In genomic region chr7:72982093-72982492, GRCh38 we compare ENCODE assay signal across 2 cellular contexts. TPM values are rescaled to one million over a fixed set of nuclear protein-coding genes. Genes with fewer than 3 reads are reported as not detected.
"Had no signal": no experiment of that assay in that cellular context is flagged by ENCODE, and none has a peak within 500 bp of the region (broad histone marks: within the 10 kb centered on the region; RNA-seq: fewer than 3 reads in every experiment).

No MANE protein-coding gene starts in this region.

RNA-seq across cellular contexts. Expression of gene TRIM74, which starts 12.8 kb away (rescaled TPM):
- total RNA-seq: G401 had no signal

RNA-seq across cellular contexts. Expression of gene SPDYE8, which starts 47.5 kb away (rescaled TPM):
- total RNA-seq: G401, GM12878 had no signal
